ENCODE assay signal across 30 cellular contexts in genomic region chr6:168563656-168564055, GRCh38.
"Had no signal": no experiment of that assay in that cellular context is flagged by ENCODE, and none has a peak within 500 bp of the region (broad histone marks: within the 10 kb centered on the region; RNA-seq: fewer than 3 reads in every experiment).

No MANE protein-coding gene starts in this region.

- H3K36me3 ChIP-seq: SJSA1 had no signal

- H3K9me3 Mint-ChIP-seq: activated T-helper 17 cell treated with anti-CD3 and anti-CD28 coated beads, Interleukin-2, amount 50 U/mL, for 72 hours had no signal

- FAIRE-seq: astrocyte, RCC 7860, TTC549 had no signal

- H3K4me3 ChIP-seq: SJSA1 had no signal

- H3K27me3 ChIP-seq: SJSA1 had no signal

- H3K4me1 Mint-ChIP-seq: activated CD4-positive, alpha-beta memory T cell treated with anti-CD3 and anti-CD28 coated beads, Interleukin-2, amount 10 ng/mL, durations not matched to agents 7 days and 5 days; activated T-helper 17 cell treated with anti-CD3 and anti-CD28 coated beads, Interleukin-2, amount 50 U/mL, for 72 hours; central memory CD8-positive, alpha-beta T cell had no signal

- H3K4me3 Mint-ChIP-seq: activated CD4-positive, alpha-beta memory T cell treated with anti-CD3 and anti-CD28 coated beads, Interleukin-2, amount 10 ng/mL, durations not matched to agents 7 days and 5 days; activated naive CD4-positive, alpha-beta T cell treated with anti-CD3 and anti-CD28 coated beads for 36 hours; activated naive CD8-positive, alpha-beta T cell; activated T-helper 17 cell treated with anti-CD3 and anti-CD28 coated beads, Interleukin-2, amount 50 U/mL, for 72 hours; brain; central memory CD8-positive, alpha-beta T cell had no signal

- DNase-seq: activated CD4-positive, alpha-beta memory T cell treated with anti-CD3 and anti-CD28 coated beads, Interleukin-2, amount 10 ng/mL, durations not matched to agents 7 days and 5 days; activated CD4-positive, alpha-beta T cell treated with anti-CD3 and anti-CD28 coated beads, Interleukin-2, amount 50 U/mL, for 1 hour; activated CD4-positive, CD25-positive, alpha-beta regulatory T cell; activated gamma-delta T cell; activated naive CD4-positive, alpha-beta T cell treated with anti-CD3 and anti-CD28 coated beads for 36 hours; activated T-cell treated with anti-CD3 and anti-CD28 coated beads for 4 hours; activated T-cell treated with anti-CD3 and anti-CD28 coated beads, Interleukin-2, amount 50 U/mL, for 48 hours; amygdala; KG1; MV-4-11; NCI-H1092 treated with DMSO at 0.1 percent for 48 hours; NCI-H1417 treated with DMSO at 0.1 percent for 48 hours; NCI-H1694; NCI-H2029; NCI-H2107; NCI-H2171 treated with DMSO at 0.1 percent for 48 hours; NCI-H226; NK-92 treated with Interleukin-12 subunit alpha and Interleukin-12 subunit beta, amount 100 ng/mL, for 24 hours; OCI-M1; SHP77; SW 1271 had no signal

- ATAC-seq: activated T-helper 17 cell treated with anti-CD3 and anti-CD28 coated beads, Interleukin-2, amount 50 U/mL, for 72 hours; SK-N-SH treated with all-trans-retinoic acid at 6 μM for 48 hours had no signal

- H3K27ac Mint-ChIP-seq: activated CD4-positive, alpha-beta memory T cell treated with anti-CD3 and anti-CD28 coated beads, Interleukin-2, amount 10 ng/mL, durations not matched to agents 7 days and 5 days; activated naive CD4-positive, alpha-beta T cell treated with anti-CD3 and anti-CD28 coated beads for 36 hours; activated naive CD8-positive, alpha-beta T cell; activated T-helper 17 cell treated with anti-CD3 and anti-CD28 coated beads, Interleukin-2, amount 50 U/mL, for 72 hours; brain had no signal

- H3K27ac ChIP-seq: SJSA1 had no signal

- H3K36me3 Mint-ChIP-seq: activated naive CD8-positive, alpha-beta T cell; brain had no signal

- H3K4me1 ChIP-seq: SJSA1 had no signal
